In genomic region chr1:236314050-236314449, GRCh38 we compare ENCODE assay signal across 4 cellular contexts. TPM values are rescaled to one million over a fixed set of nuclear protein-coding genes. Genes with fewer than 3 reads are reported as not detected.
DNase-seq lines count a peak whose midpoint lies in the region; ATAC-seq, FAIRE-seq and TF ChIP-seq lines count a peak whose summit lies in the region.
"Not testable (repeated sequence)": the region's sequence is repeated elsewhere in the genome, so short reads cannot be mapped to it uniquely, and the experiment has no call there.

No MANE protein-coding gene starts in this region.

- not testable (repeated sequence) for H3K23me2 ChIP-seq in H1 (ENCODE audit: low read depth, low read length)

- DNase-seq in GM23338 (ENCODE audit: low spot score); WTC11 (ENCODE audit: low spot score); K562 (ENCODE audit: extremely low read depth in 1 of 4, low spot score in 3 of 4); H1 (ENCODE audit: low read depth in 1 of 2, low spot score in 2 of 2): not testable (repeated sequence)

- H3K27ac Mint-ChIP-seq in GM23338, WTC11: not testable (repeated sequence)

- H2BK15ac ChIP-seq in H1 (ENCODE audit: low read length), result not testable (repeated sequence)

- POLR2A ChIA-PET in WTC11 (lab: Charles Lee); K562 (lab: Yijun Ruan, JAX); H1 (lab: Charles Lee; ENCODE audit: partially characterized antibody): not testable (repeated sequence)

- H4K91ac ChIP-seq in H1 (replicated peaks; ENCODE audit: insufficient read length, low read length), result not testable (repeated sequence)

- intact Hi-C loops in K562 (cut with micrococcal nuclease), result not testable (repeated sequence)

- not testable (repeated sequence) for H3K36me3 ChIP-seq in GM23338 (ENCODE audit: insufficient read depth); K562 (ENCODE audit: control insufficient read depth, insufficient read depth, low read length); H1 (ENCODE audit: control insufficient read depth in 2 of 4, insufficient read depth in 4 of 4, low read length in 3 of 4)

- not testable (repeated sequence) for H3K4me2 ChIP-seq in GM23338; K562 (ENCODE audit: insufficient read depth, low read length); H1 (ENCODE audit: insufficient read depth in 1 of 2, low read depth in 2 of 2, low read length in 2 of 2)

- H3K36me3 Mint-ChIP-seq in GM23338 (ENCODE audit: low read depth); WTC11: not testable (repeated sequence)

- not testable (repeated sequence) for TF ChIP-seq CTCF in GM23338 (conservative IDR thresholded peaks at IDR 0.05; ENCODE audit: low read depth in 2 of 2); WTC11 (IDR thresholded peaks at IDR 0.05); K562 (IDR thresholded peaks at IDR 0.05 in 2 of 3, conservative IDR thresholded peaks at IDR 0.05 in 1 of 3; ENCODE audit: insufficient read depth in 2 of 3, low read depth in 1 of 3, low read length in 3 of 3); H1 (IDR thresholded peaks at IDR 0.05; ENCODE audit: control extremely low read depth in 1 of 3, insufficient read depth in 1 of 3, low read depth in 1 of 3, low read length in 3 of 3)

- not testable (repeated sequence) for H3K9me3 Mint-ChIP-seq in GM23338, WTC11

- not testable (repeated sequence) for H2BK120ac ChIP-seq in H1 (replicated peaks; ENCODE audit: low read depth, low read length)

- H3K9ac ChIP-seq in K562 (ENCODE audit: insufficient read depth in 1 of 2, low read depth in 2 of 2, low read length in 2 of 2); H1 (replicated peaks in 1 of 4; ENCODE audit: extremely low read depth in 1 of 4, low read depth in 3 of 4, low read length in 3 of 4): not testable (repeated sequence)

- H3K79me2 ChIP-seq in GM23338 (replicated peaks; ENCODE audit: insufficient read depth); K562 (ENCODE audit: control insufficient read depth, insufficient read depth, low read length); H1 (ENCODE audit: control insufficient read depth in 1 of 2, insufficient read depth in 2 of 2, low read length in 2 of 2): not testable (repeated sequence)

- H3K18ac ChIP-seq in H1 (ENCODE audit: extremely low read depth, low read length), result not testable (repeated sequence)

- not testable (repeated sequence) for H2BK20ac ChIP-seq in H1 (ENCODE audit: low read length)

- in situ Hi-C loops in K562 (cut with MboI), result not testable (repeated sequence)

- not testable (repeated sequence) for H3K23ac ChIP-seq in H1 (ENCODE audit: insufficient read length)

- BruUV-seq in K562 (replicated peaks; lab: Mats Ljungman, UMichigan), result not testable (repeated sequence)

- H4K5ac ChIP-seq in H1 (ENCODE audit: insufficient read length, low read depth, low read length), result not testable (repeated sequence)

- FAIRE-seq in K562 (lab: Jason Lieb, UNC); H1 (lab: Jason Lieb, UNC): not testable (repeated sequence)

- H3K4me1 ChIP-seq in GM23338 (ENCODE audit: insufficient read depth); K562 (replicated peaks in 1 of 2; ENCODE audit: control insufficient read depth in 2 of 2, insufficient read depth in 2 of 2, low read length in 2 of 2); H1 (replicated peaks in 1 of 4; ENCODE audit: control insufficient read depth in 3 of 4, insufficient read depth in 4 of 4, low read length in 3 of 4): not testable (repeated sequence)

- not testable (repeated sequence) for H3K79me1 ChIP-seq in H1 (ENCODE audit: low read depth, low read length)

- not testable (repeated sequence) for H2BK12ac ChIP-seq in H1 (ENCODE audit: low read depth, low read length)

- ATAC-seq in GM23338, WTC11, K562: not testable (repeated sequence)

- not testable (repeated sequence) for H3K14ac ChIP-seq in H1 (ENCODE audit: insufficient read length)

- WGBS in K562 (ENCODE audit: insufficient coverage, low coverage, missing lambda C conversion rate), result 15% methylated on average over 5 of the region's 5 CpGs
- 81% methylated on average over 5 of the region's 5 CpGs; no CpG with 5 or more reads in 1 of the 2 experiments for WGBS in H1 (ENCODE audit: extremely low coverage in 1 of 2, insufficient coverage in 1 of 2, insufficient read length in 1 of 2, insufficient replicate concordance in 2 of 2, low coverage in 1 of 2, low lambda C conversion rate in 2 of 2, missing lambda C conversion rate in 1 of 2), 2 experiments

- H2AFZ ChIP-seq in GM23338, result peak overlapping the region; percentile 84; the same call in 1 of the 2 replicates
- not testable (repeated sequence) for H2AFZ ChIP-seq in K562 (ENCODE audit: low read depth, low read length); H1 (ENCODE audit: low read length)

- not testable (repeated sequence) for H3K4me3 Mint-ChIP-seq in GM23338, WTC11

- H3F3A ChIP-seq in GM23338 (replicated peaks; ENCODE audit: low read depth), result not testable (repeated sequence)

- not testable (repeated sequence) for H3K27ac ChIP-seq in GM23338 (ENCODE audit: low read depth); K562 (ENCODE audit: extremely low read depth, low read depth, low read length); H1 (ENCODE audit: low read depth, low read length)

- not testable (repeated sequence) for H3K27me3 Mint-ChIP-seq in GM23338 (ENCODE audit: insufficient read depth, low read depth, poor library complexity); WTC11 (ENCODE audit: low read depth)

- H4K8ac ChIP-seq in H1 (ENCODE audit: extremely low read depth, insufficient read depth, low read length), result not testable (repeated sequence)

- H3K9me1 ChIP-seq in K562 (ENCODE audit: control insufficient read depth, insufficient read depth, low read length), result not testable (repeated sequence)

- TF ChIP-seq RAD21 in K562 (CRISPR knock-in tag; conservative IDR thresholded peaks at IDR 0.05 in 1 of 2, IDR thresholded peaks at IDR 0.05 in 1 of 2); H1 (IDR thresholded peaks at IDR 0.05 in 1 of 2, conservative IDR thresholded peaks at IDR 0.05 in 1 of 2; ENCODE audit: low read depth in 2 of 2, low read length in 2 of 2): not testable (repeated sequence)

- CTCF ChIA-PET in WTC11 (lab: Charles Lee); K562 (lab: Yijun Ruan, JAX; ENCODE audit: low intra/inter-chr PET ratio): not testable (repeated sequence)
- CTCF ChIA-PET in H1 (lab: Charles Lee; ENCODE audit: partially characterized antibody), result interaction anchor here (0.6 kb wide), 1 partner anchor 11 kb away, joined by 3 read pairs; no protein-coding TSS in a partner anchor

- not testable (repeated sequence) for H2BK5ac ChIP-seq in H1 (ENCODE audit: low read depth, low read length)

- not testable (repeated sequence) for H3K56ac ChIP-seq in H1 (replicated peaks; ENCODE audit: insufficient read length, low read depth, low read length)

- H3K4me3 ChIP-seq in GM23338; K562; H1 (ENCODE audit: extremely low read depth in 1 of 4, insufficient read depth in 2 of 4, low read depth in 3 of 4, low read length in 4 of 4): not testable (repeated sequence)

- H3K9me2 ChIP-seq in GM23338 (ENCODE audit: insufficient read depth), result not testable (repeated sequence)

- not testable (repeated sequence) for TF ChIP-seq EP300 in K562 (IDR thresholded peaks at IDR 0.05; ENCODE audit: low read length); H1 (IDR thresholded peaks at IDR 0.05; ENCODE audit: borderline replicate concordance in 1 of 2, low read depth in 2 of 2, low read length in 2 of 2)

- H4K20me1 ChIP-seq in GM23338 (replicated peaks; ENCODE audit: insufficient read depth); K562 (replicated peaks; ENCODE audit: control insufficient read depth, insufficient read depth, low read length); H1 (replicated peaks in 1 of 2; ENCODE audit: control insufficient read depth in 1 of 2, insufficient read depth in 2 of 2, low read length in 2 of 2): not testable (repeated sequence)

- H3K4ac ChIP-seq in H1 (replicated peaks; ENCODE audit: insufficient read length, low read depth, low read length), result not testable (repeated sequence)

- TF ChIP-seq POLR2A in K562 (conservative IDR thresholded peaks at IDR 0.05); H1 (IDR thresholded peaks at IDR 0.05; ENCODE audit: control extremely low read depth in 1 of 2, low read depth in 2 of 2, low read length in 2 of 2): not testable (repeated sequence)

- H2AK5ac ChIP-seq in H1 (ENCODE audit: low read depth, low read length), result not testable (repeated sequence)

- H3K27me3 ChIP-seq in GM23338 (ENCODE audit: insufficient read depth); K562 (ENCODE audit: control insufficient read depth in 2 of 2, insufficient read depth in 2 of 2, low read length in 2 of 2); H1 (replicated peaks in 1 of 4; ENCODE audit: control insufficient read depth in 3 of 4, extremely low read depth in 1 of 4, insufficient read depth in 3 of 4, low read length in 3 of 4): not testable (repeated sequence)

- not testable (repeated sequence) for H3K9me3 ChIP-seq in K562 (replicated peaks; ENCODE audit: control insufficient read depth, insufficient read depth, low read depth, low read length); H1 (ENCODE audit: insufficient read depth in 2 of 2, low read depth in 1 of 2, low read length in 1 of 2)

- H3K4me1 Mint-ChIP-seq in GM23338, result peaks cover 11% of the 10 kb centered on the region
- H3K4me1 Mint-ChIP-seq in WTC11, result peaks cover 17% of the 10 kb centered on the region

RNA-seq across cellular contexts. Expression of gene ERO1B, which starts 32.3 kb away (rescaled TPM):
- total RNA-seq in GM23338 (2014; rRNA removed; shearing (Covaris generic)), result 3.6 and 4.4 TPM in 2 replicates
- polyA plus RNA-seq in GM23338 (2016; fragmentation: Nextera tagmentation; extraction: Ambion mirVana) (2.4 and 2.6 TPM in 2 replicates), K562 (2011; rRNA removed) (0.55 and 0.59 TPM in 2 replicates), K562 (2014; fragmentation: Illumina TruSeq; extraction: Trizol) (6.1 and 6.3 TPM in 2 replicates), K562 (2014; fragmentation: Nextera tagmentation; extraction: Ambion mirVana) (1 to 10 TPM; 2.3 TPM), K562 (2014; rRNA removed) (5.0 and 6.4 TPM in 2 replicates), H1 (2011; rRNA removed) (0.72 and 0.74 TPM in 2 replicates)
- total RNA-seq in WTC11 (2021) (3.2 to 4.7 TPM (median 4.4 TPM) in 3 replicates), K562 (2014; rRNA removed) (3.0 and 3.3 TPM in 2 replicates), K562 (2014; rRNA removed; fragmentation: Illumina TruSeq; extraction: Trizol) (6.4 and 6.9 TPM in 2 replicates), K562 (2015; rRNA removed; fragmentation: Illumina TruSeq; extraction: Trizol) (4.2 and 4.4 TPM in 2 replicates), K562 (2021) (5.3 and 6.2 TPM in 2 replicates)
- total RNA-seq in K562 (2011; cell fraction: chromatin; rRNA removed; ENCODE audit: low replicate concordance), result 2.2 and 8.7 TPM in 2 replicates
- total RNA-seq in K562 (2011; cell fraction: nucleolus; rRNA removed), result 1.2 and 2.6 TPM in 2 replicates
- 4.0 and 4.7 TPM in 2 replicates for total RNA-seq in K562 (2011; cell fraction: nucleoplasm; rRNA removed)
- polyA plus RNA-seq in K562 (2011; cell fraction: cytosol; rRNA removed), result 0.12 and 0.21 TPM in 2 replicates
- 0.37 and 0.62 TPM in 2 replicates for polyA plus RNA-seq in K562 (2011; cell fraction: nucleus; rRNA removed)
- polyA plus RNA-seq in K562 (2012), result 2.9 and 6.9 TPM in 2 replicates
- polyA minus RNA-seq in K562 (2011; rRNA and poly(A)+ RNA removed), result 0.67 and 1.2 TPM in 2 replicates
- 0.36 and 1.0 TPM in 2 replicates for polyA minus RNA-seq in K562 (2011; cell fraction: cytosol; rRNA and poly(A)+ RNA removed)
- polyA minus RNA-seq in K562 (2011; cell fraction: nucleus; rRNA and poly(A)+ RNA removed), result 0.54 and 0.89 TPM in 2 replicates
- total RNA-seq in H1 (2021; fragmentation: NEBNext Ultra II Directional; extraction: Animal tissue kit (Norgen Biotek cat#: 25700)), result 3.5 and 5.6 TPM in 2 replicates
- polyA plus RNA-seq in H1 (2011; cell fraction: cytosol; rRNA removed), result 1.4 TPM
- 0.50 TPM for polyA plus RNA-seq in H1 (2011; cell fraction: nucleus; rRNA removed)
- polyA plus RNA-seq in H1 (2012, experiment 1 of 2), result 0.76 to 1.9 TPM (median 0.95 TPM) in 4 replicates
- polyA plus RNA-seq in H1 (2012, experiment 2 of 2), result 0.12 TPM
- polyA plus RNA-seq in H1 (2013, experiment 1 of 2), result 2.6 TPM
- 3.1 TPM for polyA plus RNA-seq in H1 (2013, experiment 2 of 2)
- 0.69 and 1.6 TPM in 2 replicates for polyA minus RNA-seq in H1 (2011; rRNA and poly(A)+ RNA removed)
- polyA minus RNA-seq in H1 (2011; cell fraction: cytosol; rRNA and poly(A)+ RNA removed), result 2.6 TPM
- polyA minus RNA-seq in H1 (2011; cell fraction: nucleus; rRNA and poly(A)+ RNA removed), result 3.7 TPM
